Comparison of ENCODE assay signal across 28 cellular contexts in genomic region chr1:116445534-116445933, GRCh38.
"Had no signal": no experiment of that assay in that cellular context is flagged by ENCODE, and none has a peak within 500 bp of the region (broad histone marks: within the 10 kb centered on the region; RNA-seq: fewer than 3 reads in every experiment).

No MANE protein-coding gene starts in this region.

- H3K9me3 Mint-ChIP-seq: dendritic cell treated with granulocyte-macrophage colony-stimulating factor and Interleukin-4, amounts not matched to agents 40 ng/mL and 50 ng/mL, for 4 days; effector memory CD8-positive, alpha-beta T cell; endodermal cell had no signal

- H3K4me1 ChIP-seq: colonic mucosa, gastrocnemius medialis, gastroesophageal sphincter, heart left ventricle, heart right ventricle had no signal

- ATAC-seq: effector memory CD8-positive, alpha-beta T cell; esophagus mucosa; foreskin keratinocyte; gastrocnemius medialis; gastroesophageal sphincter; heart left ventricle; heart right ventricle had no signal

- H3K9me3 ChIP-seq: colonic mucosa, esophagus squamous epithelium, gastrocnemius medialis, gastroesophageal sphincter, heart left ventricle, heart right ventricle had no signal

- H3K4me3 Mint-ChIP-seq: dendritic cell treated with granulocyte-macrophage colony-stimulating factor and Interleukin-4, amounts not matched to agents 40 ng/mL and 50 ng/mL, for 4 days; effector memory CD8-positive, alpha-beta T cell; endodermal cell had no signal

- H3K27me3 ChIP-seq: colonic mucosa, gastrocnemius medialis, heart left ventricle, heart right ventricle had no signal

- FAIRE-seq: colon, endometrium, endothelial cell of umbilical vein, frontal cortex had no signal

- DNase-seq: colonic mucosa; cortex of kidney; dermis blood vessel endothelial cell; dorsolateral prefrontal cortex; effector CD4-positive, alpha-beta T cell; effector CD8-positive, alpha-beta T cell; effector memory CD4-positive, alpha-beta T cell; effector memory CD8-positive, alpha-beta T cell; endodermal cell; erythroblast; esophagus squamous epithelium; foreskin fibroblast; foreskin keratinocyte; foreskin melanocyte; gastrocnemius medialis; glutamatergic neuron; head of caudate nucleus; heart left ventricle; heart right ventricle had no signal

- H3K27ac ChIP-seq: colonic mucosa, coronary artery, dorsolateral prefrontal cortex, epithelial cell of prostate, esophagus squamous epithelium, foreskin keratinocyte, gastrocnemius medialis, gastroesophageal sphincter, heart left ventricle, heart right ventricle had no signal

- H3K27ac Mint-ChIP-seq: dendritic cell treated with granulocyte-macrophage colony-stimulating factor and Interleukin-4, amounts not matched to agents 40 ng/mL and 50 ng/mL, for 4 days; effector memory CD8-positive, alpha-beta T cell; endodermal cell had no signal

- H3K4me3 ChIP-seq: colonic mucosa, coronary artery, dorsolateral prefrontal cortex, esophagus squamous epithelium, gastrocnemius medialis, gastroesophageal sphincter, heart left ventricle, heart right ventricle had no signal

- H3K36me3 ChIP-seq: colonic mucosa, esophagus squamous epithelium, gastrocnemius medialis, gastroesophageal sphincter, heart left ventricle, heart right ventricle had no signal
